8 cellular contexts compared by ENCODE assay signal in genomic region chr1:18948048-18948912, GRCh38. TPM values are rescaled to one million over a fixed set of nuclear protein-coding genes. Genes with fewer than 3 reads are reported as not detected.
DNase-seq lines count a peak whose midpoint lies in the region; ATAC-seq and TF ChIP-seq lines count a peak whose summit lies in the region.

No MANE protein-coding gene starts in this region.

- no peaks in the 10 kb centered on the region for H3K36me3 ChIP-seq in kidney epithelial cell (ENCODE audit: control insufficient read depth, insufficient read depth, low read length)

- DNase-seq in NCI-H226 (peak; percentile 76), kidney epithelial cell (ENCODE audit: low read depth) (peak; percentile 68), dermis blood vessel endothelial cell (no peak), SHP77 treated with DMSO at 0.1 percent for 48 hours (lab: John Stamatoyannopoulos, UW) (no peak), mesenteric fat pad (ENCODE audit: low spot score) (no peak)
- peak; percentile 70 for DNase-seq in activated effector memory CD4-positive, alpha-beta T cell treated with Interleukin-2 at 50 U/mL for 16 hours
- DNase-seq in stimulated activated naive CD4-positive, alpha-beta T cell treated with Interleukin-2 at 50 U/mL for 16 hours (lab: John Stamatoyannopoulos, UW), result peak; percentile 67

- no peak for TF ChIP-seq CTCF in kidney epithelial cell (IDR thresholded peaks at IDR 0.05; ENCODE audit: insufficient read depth, low read length, poor library complexity, severe bottlenecking)

- ATAC-seq in HG03354 (IDR thresholded peaks at IDR 0.05; ENCODE audit: poor library complexity, severe bottlenecking, unreplicated experiment), result no peak

- H3K27me3 ChIP-seq in kidney epithelial cell (ENCODE audit: control insufficient read depth, insufficient read depth, low read length), result no peaks in the 10 kb centered on the region

- no peak overlapping the region for H3K4me3 ChIP-seq in kidney epithelial cell (ENCODE audit: low read depth, low read length)

RNA-seq across cellular contexts. Expression of gene IFFO2, which starts 8.2 kb away (rescaled TPM):
- total RNA-seq in kidney epithelial cell, result 25.3 and 26.6 TPM in 2 replicates
- 10.1 and 12.6 TPM in 2 replicates for total RNA-seq in dermis blood vessel endothelial cell
- total RNA-seq in mesenteric fat pad, result 10.1 TPM

RNA-seq across cellular contexts. Expression of gene ALDH4A1, which starts 45.9 kb away (rescaled TPM):
- total RNA-seq in kidney epithelial cell (18.8 and 22.8 TPM in 2 replicates), dermis blood vessel endothelial cell (17.8 and 27.9 TPM in 2 replicates), mesenteric fat pad (54.8 TPM)

Comparison
In these comparisons a context has a peak if more than half of its experiments do, and no peak if none do; other contexts are left out.
1. DNase-seq: peak in NCI-H226 (single experiment), activated effector memory CD4-positive, alpha-beta T cell treated with Interleukin-2 at 50 U/mL for 16 hours (single experiment), kidney epithelial cell (single experiment) and stimulated activated naive CD4-positive, alpha-beta T cell treated with Interleukin-2 at 50 U/mL for 16 hours (single experiment); none in dermis blood vessel endothelial cell (single experiment), SHP77 treated with DMSO at 0.1 percent for 48 hours (single experiment) and mesenteric fat pad (single experiment).